Comparison of ENCODE assay signal across 9 cellular contexts in the genomic region with DNA sequence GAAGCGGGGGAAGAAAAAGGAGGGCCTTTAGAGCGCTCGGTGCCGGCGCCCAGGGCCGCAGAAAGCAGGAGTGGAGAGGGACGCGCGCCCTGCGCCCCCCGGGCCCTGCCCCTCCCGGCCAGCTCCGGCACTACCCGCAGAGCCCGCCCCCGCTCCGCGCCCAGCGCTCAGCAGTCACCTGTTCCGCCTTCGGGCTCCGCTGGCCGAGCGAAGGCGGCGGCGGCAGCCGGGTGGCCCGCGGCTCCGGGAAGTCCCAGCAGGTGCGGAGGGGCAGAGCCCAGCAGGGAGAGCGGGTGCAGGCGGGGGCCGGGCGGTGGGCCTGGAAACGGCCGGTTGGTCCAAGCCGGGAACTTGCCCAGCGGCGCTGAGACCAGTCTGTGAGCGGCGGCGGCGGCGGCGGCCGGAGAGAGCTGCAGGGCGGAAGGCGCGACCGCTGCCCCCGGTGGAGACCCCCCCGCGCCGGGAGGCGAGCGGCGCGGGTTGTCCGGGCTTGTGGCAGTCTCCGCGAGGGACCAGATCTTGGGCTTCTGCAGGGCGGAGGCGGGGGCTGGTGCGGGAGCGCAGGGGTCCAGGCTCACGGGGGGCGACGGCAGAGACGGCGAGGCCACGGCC. TPM values are rescaled to one million over a fixed set of nuclear protein-coding genes. Genes with fewer than 3 reads are reported as not detected.
DNase-seq lines count a peak whose midpoint lies in the region; ATAC-seq and TF ChIP-seq lines count a peak whose summit lies in the region.
"Had no signal": no experiment of that assay in that cellular context is flagged by ENCODE, and none has a peak within 500 bp of the region (broad histone marks: within the 10 kb centered on the region; RNA-seq: fewer than 3 reads in every experiment).

No MANE protein-coding gene starts in this region.

- H3K4me1 Mint-ChIP-seq in glutamatergic neuron (ENCODE audit: low read depth, unreplicated experiment), result peaks cover 17% of the 10 kb centered on the region

- intact Hi-C loops in psoas muscle (cut with DNase I), result loop anchor here (5.0 to 10.0 kb wide), 3 partner anchors 92 to 650 kb away; partner anchors contain the start of gene IRX5 (in 1 of the 2)

- peak overlapping the region; percentile 76 for H3K27ac ChIP-seq in psoas muscle
- H3K27ac ChIP-seq: neutrophil had no signal

- no peak overlapping the region for H3K27ac Mint-ChIP-seq in glutamatergic neuron (ENCODE audit: unreplicated experiment)

- peaks cover 27% of the 10 kb centered on the region for H3K9me3 Mint-ChIP-seq in glutamatergic neuron (ENCODE audit: unreplicated experiment)

- DNase-seq in GM10248 (ENCODE audit: extremely low spot score), result peak; percentile 35
- peak; percentile 6 for DNase-seq in NCI-H774 (lab: John Stamatoyannopoulos, UW)
- peak; percentile 54 for DNase-seq in glutamatergic neuron
- DNase-seq in psoas muscle, result peak in 1 of 2 donors; percentile 64
- no peak for DNase-seq in NAMALWA (ENCODE audit: low spot score)
- no peak for DNase-seq in NCI-H526 treated with DMSO at 0.1 percent for 48 hours (lab: John Stamatoyannopoulos, UW)
- DNase-seq in HuH-7 (ENCODE audit: low spot score), result no peak
- no peak for DNase-seq in omental fat pad (ENCODE audit: low spot score)

- H3K36me3 Mint-ChIP-seq in glutamatergic neuron (ENCODE audit: unreplicated experiment), result peaks cover 4% of the 10 kb centered on the region

- TF ChIP-seq CTCF in GM10248 (IDR thresholded peaks at IDR 0.05; ENCODE audit: control extremely low read depth, extremely low read depth, low read depth, missing control alignments), result no peak
- TF ChIP-seq CTCF in glutamatergic neuron (IDR thresholded peaks at IDR 0.05; ENCODE audit: partially characterized antibody, unreplicated experiment), result no peak
- TF ChIP-seq CTCF in psoas muscle (IDR thresholded peaks at IDR 0.05), result no peak
- TF ChIP-seq CTCF in omental fat pad (IDR thresholded peaks at IDR 0.05), result no peak

- H3K27me3 ChIP-seq in psoas muscle (ENCODE audit: insufficient read depth in 3 of 3, low read length in 2 of 3), result peaks cover 0 to 47% (median 0%) of the 10 kb centered on the region in 3 donors

- peak overlapping the region; percentile 78 for H3K4me3 ChIP-seq in psoas muscle

- POLR2A ChIA-PET in GM10248 (lab: Yijun Ruan, JAX), result no interaction called here

- H3K4me1 ChIP-seq in psoas muscle, result no peaks in the 10 kb centered on the region

- H3K9me3 ChIP-seq in psoas muscle, result no peaks in the 10 kb centered on the region
- H3K9me3 ChIP-seq: neutrophil had no signal

- no peaks in the 10 kb centered on the region for H3K36me3 ChIP-seq in psoas muscle (ENCODE audit: insufficient read depth in 1 of 2, low read depth in 1 of 2)
- H3K36me3 ChIP-seq: neutrophil had no signal

- peaks cover 45% of the 10 kb centered on the region for H3K27me3 Mint-ChIP-seq in glutamatergic neuron (ENCODE audit: unreplicated experiment)

- ATAC-seq in psoas muscle, result peak in 2 of 4 donors; percentile 21 to 68
- no peak for ATAC-seq in omental fat pad (ENCODE audit: low FRiP score)

- H3K4me3 Mint-ChIP-seq in glutamatergic neuron (ENCODE audit: unreplicated experiment), result peak overlapping the region; percentile 92

- 4 to 11% (median 7%) methylated on average over 48 to 73 of the region's 73 CpGs for WGBS in psoas muscle, 3 donors

- CTCF ChIA-PET in GM10248 (lab: Yijun Ruan, JAX), result no interaction called here

RNA-seq across cellular contexts. Expression of gene IRX3, which starts 2.2 kb away (rescaled TPM):
- 13.0 TPM for total RNA-seq in glutamatergic neuron (ENCODE audit: unreplicated experiment)
- 10 to 100 TPM in 1 of 4 donors, 1 to 10 TPM in 3; 1.2 to 27.6 (median 5.7) TPM for total RNA-seq in psoas muscle
- 10 to 100 TPM in 2 of 3 donors, under 1 TPM in 1; 0.94 to 25.0 (median 17.8) TPM for polyA plus RNA-seq in psoas muscle
- total RNA-seq in omental fat pad, result 1 to 10 TPM in 1 of 4 donors, under 1 TPM in 3; 0.37 to 8.2 (median 0.68) TPM

Comparison
In these comparisons a context has a peak if more than half of its experiments do, and no peak if none do; other contexts are left out.
1. DNase-seq: peak in GM10248 (single experiment), NCI-H774 (single experiment) and glutamatergic neuron (single experiment); none in NAMALWA (single experiment), NCI-H526 treated with DMSO at 0.1 percent for 48 hours (single experiment), HuH-7 (single experiment) and omental fat pad (single experiment).